Comparison of ENCODE assay signal across 17 cellular contexts in the genomic region with DNA sequence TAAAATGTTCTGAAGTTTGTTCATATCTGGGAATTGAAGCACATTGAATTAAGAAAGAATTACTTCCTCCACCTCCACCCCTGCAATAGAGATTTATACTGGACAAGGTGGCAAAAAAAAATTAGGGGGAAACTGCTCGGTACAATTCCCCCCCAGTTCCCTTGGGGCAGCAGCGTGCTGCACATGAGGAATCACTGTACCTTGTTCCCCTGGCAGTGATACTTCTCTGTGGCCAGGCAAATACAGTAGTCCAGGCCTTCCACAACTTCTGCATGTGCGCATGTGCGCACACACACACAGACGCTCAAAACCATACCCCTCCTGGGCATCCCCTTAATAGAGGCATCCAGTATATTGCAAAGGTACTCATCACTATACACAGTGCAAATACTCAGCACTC.
"Had no signal": no experiment of that assay in that cellular context is flagged by ENCODE, and none has a peak within 500 bp of the region (broad histone marks: within the 10 kb centered on the region; RNA-seq: fewer than 3 reads in every experiment).

No MANE protein-coding gene starts in this region.

- H3K27me3 ChIP-seq: neutrophil, sigmoid colon, tibial nerve had no signal

- H3K9me3 Mint-ChIP-seq: activated B cell treated with CpG ODN at 0.5 μM for 24 hours; activated CD8-positive, alpha-beta T cell treated with anti-CD3 and anti-CD28 coated beads for 36 hours; activated naive CD4-positive, alpha-beta T cell treated with anti-CD3 and anti-CD28 coated beads, Interleukin-2, amount 50 U/mL, for 24 hours; activated T-cell treated with anti-CD3 and anti-CD28 coated beads, Interleukin-2, amount 50 U/mL, for 24 hours; effector memory CD8-positive, alpha-beta T cell; naive B cell; stimulated activated effector memory CD8-positive, alpha-beta T cell treated with anti-CD3 and anti-CD28 coated beads, Interleukin-12 subunit alpha, Interleukin-12 subunit beta, amount 100 ng/mL, for 72 hours had no signal

- H3K9me3 ChIP-seq: mucosa of descending colon, neutrophil, sigmoid colon, tibial nerve had no signal

- DNase-seq: activated B cell treated with CpG ODN at 0.5 μM for 24 hours; activated CD4-positive, alpha-beta T cell treated with anti-CD3 and anti-CD28 coated beads for 48 hours; activated CD8-positive, alpha-beta T cell treated with anti-CD3 and anti-CD28 coated beads for 36 hours; activated effector memory CD4-positive, alpha-beta T cell treated with Interleukin-2 at 50 U/mL for 16 hours; activated T-cell treated with anti-CD3 and anti-CD28 coated beads, Interleukin-2, amount 50 U/mL, for 24 hours; dermis blood vessel endothelial cell; effector memory CD8-positive, alpha-beta T cell; mucosa of descending colon; naive B cell; sigmoid colon; stimulated activated CD4-positive, alpha-beta T cell treated with anti-CD3 and anti-CD28 coated beads, Interleukin-4, amount 100 ng/mL, for 24 hours had no signal

- H3K27ac Mint-ChIP-seq: activated B cell treated with CpG ODN at 0.5 μM for 24 hours; activated CD8-positive, alpha-beta T cell treated with anti-CD3 and anti-CD28 coated beads for 36 hours; activated naive CD4-positive, alpha-beta T cell treated with anti-CD3 and anti-CD28 coated beads, Interleukin-2, amount 50 U/mL, for 24 hours; activated T-cell treated with anti-CD3 and anti-CD28 coated beads, Interleukin-2, amount 50 U/mL, for 24 hours; effector memory CD8-positive, alpha-beta T cell; stimulated activated effector memory CD8-positive, alpha-beta T cell treated with anti-CD3 and anti-CD28 coated beads, Interleukin-12 subunit alpha, Interleukin-12 subunit beta, amount 100 ng/mL, for 72 hours had no signal

- H3K27me3 Mint-ChIP-seq: activated B cell treated with CpG ODN at 0.5 μM for 24 hours; activated CD8-positive, alpha-beta T cell treated with anti-CD3 and anti-CD28 coated beads for 36 hours; activated naive CD4-positive, alpha-beta T cell treated with anti-CD3 and anti-CD28 coated beads, Interleukin-2, amount 50 U/mL, for 24 hours; activated T-cell treated with anti-CD3 and anti-CD28 coated beads, Interleukin-2, amount 50 U/mL, for 24 hours; effector memory CD8-positive, alpha-beta T cell; naive B cell had no signal

- H3K36me3 ChIP-seq: neutrophil, sigmoid colon, tibial nerve had no signal

- ATAC-seq: activated CD8-positive, alpha-beta T cell treated with anti-CD3 and anti-CD28 coated beads for 36 hours; effector memory CD8-positive, alpha-beta T cell; mucosa of descending colon; stimulated activated effector memory CD8-positive, alpha-beta T cell treated with anti-CD3 and anti-CD28 coated beads, Interleukin-12 subunit alpha, Interleukin-12 subunit beta, amount 100 ng/mL, for 72 hours had no signal

- H3K36me3 Mint-ChIP-seq: stimulated activated effector memory CD8-positive, alpha-beta T cell treated with anti-CD3 and anti-CD28 coated beads, Interleukin-12 subunit alpha, Interleukin-12 subunit beta, amount 100 ng/mL, for 72 hours had no signal

- H3K27ac ChIP-seq: neutrophil, sigmoid colon had no signal

- FAIRE-seq: TTC549, urothelium cell line had no signal

- H3K4me1 Mint-ChIP-seq: stimulated activated effector memory CD8-positive, alpha-beta T cell treated with anti-CD3 and anti-CD28 coated beads, Interleukin-12 subunit alpha, Interleukin-12 subunit beta, amount 100 ng/mL, for 72 hours had no signal

- H3K4me3 Mint-ChIP-seq: activated B cell treated with CpG ODN at 0.5 μM for 24 hours; activated CD8-positive, alpha-beta T cell treated with anti-CD3 and anti-CD28 coated beads for 36 hours; activated naive CD4-positive, alpha-beta T cell treated with anti-CD3 and anti-CD28 coated beads, Interleukin-2, amount 50 U/mL, for 24 hours; activated T-cell treated with anti-CD3 and anti-CD28 coated beads, Interleukin-2, amount 50 U/mL, for 24 hours; effector memory CD8-positive, alpha-beta T cell; naive B cell; stimulated activated effector memory CD8-positive, alpha-beta T cell treated with anti-CD3 and anti-CD28 coated beads, Interleukin-12 subunit alpha, Interleukin-12 subunit beta, amount 100 ng/mL, for 72 hours had no signal

- H3K4me3 ChIP-seq: mucosa of descending colon, sigmoid colon, tibial nerve had no signal
